In the genomic region with DNA sequence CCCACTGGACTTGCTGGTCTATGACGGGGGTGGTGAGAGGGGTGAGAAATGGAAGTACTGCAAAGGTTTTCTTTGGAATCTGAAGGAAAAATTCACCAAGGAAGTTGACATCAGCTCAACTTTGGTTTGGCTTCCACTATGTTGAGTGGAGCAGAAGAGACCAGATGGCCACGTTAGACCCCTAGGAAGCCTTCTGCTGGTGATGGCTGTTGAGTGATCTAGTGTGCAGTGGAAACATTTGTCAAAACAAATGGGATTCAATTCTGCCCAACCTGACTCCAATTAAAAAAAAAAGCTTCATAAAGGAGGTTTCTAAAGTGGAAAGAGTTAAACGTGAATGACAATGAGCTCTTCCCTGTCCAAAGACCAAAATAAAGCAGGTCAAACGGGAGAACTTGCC, we compare ENCODE assay signal across 23 cellular contexts.
"Had no signal": no experiment of that assay in that cellular context is flagged by ENCODE, and none has a peak within 500 bp of the region (broad histone marks: within the 10 kb centered on the region; RNA-seq: fewer than 3 reads in every experiment).

No MANE protein-coding gene starts in this region.

- H3K27ac ChIP-seq: adrenal gland, body of pancreas, breast epithelium, SJCRH30, SK-N-MC had no signal

- ATAC-seq: activated CD4-positive, alpha-beta T cell treated with anti-CD3 and anti-CD28 coated beads for 36 hours; activated CD8-positive, alpha-beta T cell treated with anti-CD3 and anti-CD28 coated beads, Interleukin-2, amount 10 ng/mL, durations not matched to agents 7 days and 5 days; body of pancreas; Panc1 had no signal

- DNase-seq: activated CD4-positive, alpha-beta T cell treated with anti-CD3 and anti-CD28 coated beads for 36 hours; activated CD4-positive, alpha-beta T cell treated with anti-CD3 and anti-CD28 coated beads, Interleukin-2, amount 10 ng/mL, durations not matched to agents 7 days and 5 days; activated CD4-positive, alpha-beta T cell treated with anti-CD3 and anti-CD28 coated beads, Interleukin-2, amount 50 U/mL, for 48 hours; activated CD8-positive, alpha-beta T cell treated with anti-CD3 and anti-CD28 coated beads, Interleukin-2, amount 10 ng/mL, durations not matched to agents 7 days and 5 days; activated gamma-delta T cell; activated naive CD4-positive, alpha-beta T cell treated with Interleukin-2 at 50 U/mL for 16 hours; activated naive CD8-positive, alpha-beta T cell treated with anti-CD3 and anti-CD28 coated beads, Interleukin-2, amount 10 ng/mL, durations not matched to agents 7 days and 5 days; activated T-cell treated with anti-CD3 and anti-CD28 coated beads, Interleukin-2, amount 50 U/mL, for 24 hours; adrenal gland; body of pancreas; KG1; NCI-H1092 treated with DMSO at 0.1 percent for 48 hours; NCI-H1417; NCI-H146; NCI-H1930; NCI-H2227 treated with DMSO at 0.1 percent for 48 hours; NCI-H524 treated with DMSO at 0.1 percent for 48 hours; SHP77; SJCRH30; T1000 had no signal

- H3K4me3 ChIP-seq: adrenal gland, body of pancreas, breast epithelium, SJCRH30, SK-N-MC had no signal
